In the genomic region with DNA sequence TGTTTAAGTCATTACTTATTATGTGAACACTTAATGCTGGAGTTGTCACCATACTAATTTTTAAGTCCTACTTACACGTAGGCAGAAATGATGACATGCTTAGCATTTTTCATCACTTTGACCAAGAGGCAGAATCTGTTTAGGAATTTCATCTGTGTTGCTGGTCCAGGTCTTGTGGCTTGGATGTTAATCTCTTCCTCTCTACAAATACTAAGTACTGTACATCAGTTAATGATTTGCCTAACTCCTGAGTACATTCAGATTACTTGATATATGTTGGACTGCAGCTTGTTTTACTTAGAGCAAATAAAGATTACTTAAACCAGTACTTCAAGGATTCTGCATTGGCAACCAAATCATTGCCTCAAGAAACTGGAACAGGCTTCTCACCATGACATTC, we compare ENCODE assay signal across 16 cellular contexts. TPM values are rescaled to one million over a fixed set of nuclear protein-coding genes. Genes with fewer than 3 reads are reported as not detected.
DNase-seq lines count a peak whose midpoint lies in the region; ATAC-seq and TF ChIP-seq lines count a peak whose summit lies in the region.
"Had no signal": no experiment of that assay in that cellular context is flagged by ENCODE, and none has a peak within 500 bp of the region (broad histone marks: within the 10 kb centered on the region; RNA-seq: fewer than 3 reads in every experiment).

No MANE protein-coding gene starts in this region.

- no peaks in the 10 kb centered on the region for H3K9me3 ChIP-seq in CD8-positive, alpha-beta T cell (ENCODE audit: low read length)
- H3K9me3 ChIP-seq in Loucy (ENCODE audit: insufficient read depth, low read depth, low read length): no peaks in the 10 kb centered on the region
- no peaks in the 10 kb centered on the region for H3K9me3 ChIP-seq in effector memory CD4-positive, alpha-beta T cell (ENCODE audit: control insufficient read depth, low read length)
- H3K9me3 ChIP-seq: breast epithelium had no signal

- peak overlapping the region; percentile 23 for H3K4me3 ChIP-seq in CD8-positive, alpha-beta T cell (ENCODE audit: low read depth, low read length)
- H3K4me3 ChIP-seq in Loucy (ENCODE audit: low read length, poor library complexity, severe bottlenecking) (no peak overlapping the region), retinal pigment epithelial cell (ENCODE audit: low read length) (no peak overlapping the region)
- no peak overlapping the region for H3K4me3 ChIP-seq in effector memory CD4-positive, alpha-beta T cell (ENCODE audit: insufficient read depth, low read depth, low read length, poor library complexity, severe bottlenecking)
- H3K4me3 ChIP-seq: breast epithelium had no signal

- H3K9me3 Mint-ChIP-seq in CD8-positive, alpha-beta T cell: no peaks in the 10 kb centered on the region

- H3K4me1 Mint-ChIP-seq in CD8-positive, alpha-beta T cell (ENCODE audit: low read depth): peaks cover 94% of the 10 kb centered on the region

- peaks cover 89% of the 10 kb centered on the region for H3K4me1 ChIP-seq in CD8-positive, alpha-beta T cell (ENCODE audit: insufficient read depth, low read length)
- peaks cover 79% of the 10 kb centered on the region for H3K4me1 ChIP-seq in Loucy (ENCODE audit: insufficient read depth, low read length, poor library complexity, severe bottlenecking)
- peaks cover 69% of the 10 kb centered on the region for H3K4me1 ChIP-seq in effector memory CD4-positive, alpha-beta T cell (ENCODE audit: control insufficient read depth, insufficient read depth, low read length, poor library complexity, severe bottlenecking)

- H3K4me2 ChIP-seq in Loucy (ENCODE audit: low read depth, low read length, poor library complexity, severe bottlenecking): peak overlapping the region; percentile 90

- H3K27ac Mint-ChIP-seq in CD8-positive, alpha-beta T cell: peak overlapping the region; percentile 89

- H3K36me3 Mint-ChIP-seq in CD8-positive, alpha-beta T cell: peaks cover 56% of the 10 kb centered on the region

- H3F3A ChIP-seq in Loucy (ENCODE audit: low read depth): peaks cover 5% of the 10 kb centered on the region; the same call in 1 of the 2 replicates

- CTCF ChIA-PET in CD8-positive, alpha-beta T cell (lab: Charles Lee): interaction anchor here (0.8 to 4.4 kb wide), 6 partner anchors 10 to 208 kb away, joined by 3 to 15 read pairs (median 4); no protein-coding TSS in a partner anchor

- H3K27ac ChIP-seq in CD8-positive, alpha-beta T cell (ENCODE audit: low read depth, low read length): peak overlapping the region; percentile 11
- H3K27ac ChIP-seq in effector memory CD4-positive, alpha-beta T cell (ENCODE audit: insufficient read depth, low read length, poor library complexity, severe bottlenecking): peak overlapping the region; percentile 61
- H3K27ac ChIP-seq: breast epithelium had no signal

- peaks cover 93% of the 10 kb centered on the region for H3K79me2 ChIP-seq in Loucy (ENCODE audit: insufficient read depth, low read length)

- no peak for ATAC-seq in CD8-positive, alpha-beta T cell
- no peak for ATAC-seq in HG03159 (IDR thresholded peaks at IDR 0.05; ENCODE audit: unreplicated experiment)

- H3K4me3 Mint-ChIP-seq in CD8-positive, alpha-beta T cell: peak overlapping the region; percentile 63

- H3K27me3 ChIP-seq in CD8-positive, alpha-beta T cell (ENCODE audit: insufficient read depth, low read length): no peaks in the 10 kb centered on the region
- H3K27me3 ChIP-seq in Loucy (ENCODE audit: insufficient read depth, low read length, poor library complexity, severe bottlenecking): no peaks in the 10 kb centered on the region
- H3K27me3 ChIP-seq in effector memory CD4-positive, alpha-beta T cell (replicated peaks; ENCODE audit: control insufficient read depth, insufficient read depth, low read length, poor library complexity, severe bottlenecking): no peaks in the 10 kb centered on the region
- H3K27me3 ChIP-seq: breast epithelium had no signal

- peaks cover 34% of the 10 kb centered on the region for H4K20me1 ChIP-seq in Loucy (ENCODE audit: insufficient read depth, low read length, poor library complexity, severe bottlenecking)

- H2AFZ ChIP-seq in Loucy (ENCODE audit: low read length): no peak overlapping the region

- no peak for DNase-seq in CD8-positive, alpha-beta T cell
- DNase-seq in effector memory CD4-positive, alpha-beta T cell: no peak
- DNase-seq in retinal pigment epithelial cell (ENCODE audit: low read depth) (peak; percentile 82), GM19238 (ENCODE audit: insufficient read length, low spot score) (no peak), 8988T (no peak)
- DNase-seq: Calu3; effector CD8-positive, alpha-beta T cell; kidney; NCI-H1048; NK-92 treated with Interleukin-12 subunit alpha and Interleukin-12 subunit beta, amount 100 ng/mL, for 24 hours; SHP77; stimulated activated CD4-positive, alpha-beta T cell treated with anti-CD3 and anti-CD28 coated beads, Interleukin-4, amount 100 ng/mL, for 1 hour; stimulated activated naive CD4-positive, alpha-beta T cell had no signal

- no peaks in the 10 kb centered on the region for H3K36me3 ChIP-seq in CD8-positive, alpha-beta T cell (ENCODE audit: insufficient read depth, low read length)
- 0 out of 2 replicates have a peak, but pooled peaks cover 3% of the 10 kb centered on the region for H3K36me3 ChIP-seq in Loucy (ENCODE audit: insufficient read depth, low read length)
- no peaks in the 10 kb centered on the region for H3K36me3 ChIP-seq in effector memory CD4-positive, alpha-beta T cell (ENCODE audit: control insufficient read depth, insufficient read depth, low read length)
- H3K36me3 ChIP-seq: breast epithelium had no signal

- H3K27me3 Mint-ChIP-seq in CD8-positive, alpha-beta T cell (ENCODE audit: low read depth): no peaks in the 10 kb centered on the region

- POLR2A ChIA-PET in CD8-positive, alpha-beta T cell (lab: Charles Lee): interaction anchor here (0.6 to 8.6 kb wide), 6 partner anchors 9 to 132 kb away, joined by 3 to 86 read pairs (median 11); a partner anchor contains a TSS

- TF ChIP-seq CTCF in CD8-positive, alpha-beta T cell (IDR thresholded peaks at IDR 0.05): no peak
- TF ChIP-seq CTCF in Loucy (conservative IDR thresholded peaks at IDR 0.05; ENCODE audit: low read length) (no peak), retinal pigment epithelial cell (conservative IDR thresholded peaks at IDR 0.05; ENCODE audit: low read depth, low read length) (no peak)

- intact Hi-C loops in CD8-positive, alpha-beta T cell (cut with DNase I, micrococcal nuclease): loop anchor here (1.0 to 10.0 kb wide), 4 partner anchors 8 to 710 kb away; a partner anchor contains a TSS

- H3K9ac ChIP-seq in Loucy (ENCODE audit: low read depth, low read length, poor library complexity, severe bottlenecking): no peak overlapping the region

- no peaks in the 10 kb centered on the region for H3K9me2 ChIP-seq in Loucy (replicated peaks; ENCODE audit: low read depth, low read length)

RNA-seq across cellular contexts. Expression of a gene that starts 8.6 kb away (rescaled TPM):
- total RNA-seq in CD8-positive, alpha-beta T cell: 100 to 1,000 TPM; 280 to 281 TPM
